In the genomic region with DNA sequence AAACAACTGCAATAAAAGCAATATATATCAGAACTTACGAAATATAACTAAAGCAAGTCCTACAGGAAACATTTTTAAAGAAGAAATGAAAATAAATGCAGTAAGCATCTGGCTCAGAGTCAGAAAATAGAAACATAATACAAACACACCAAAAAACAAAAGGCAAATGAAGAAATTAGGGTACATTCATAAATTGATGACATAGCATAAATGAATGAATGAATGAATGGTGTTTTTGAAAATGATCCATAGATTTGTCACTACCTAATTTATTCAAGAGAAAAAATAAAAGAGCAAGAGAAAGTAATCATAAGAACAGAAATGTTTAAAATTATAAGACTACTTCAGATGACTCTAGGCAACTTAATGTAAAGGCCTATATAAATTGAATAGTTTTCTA, we compare ENCODE assay signal across 23 cellular contexts.
DNase-seq lines count a peak whose midpoint lies in the region; ATAC-seq, FAIRE-seq and TF ChIP-seq lines count a peak whose summit lies in the region.
"Had no signal": no experiment of that assay in that cellular context is flagged by ENCODE, and none has a peak within 500 bp of the region (broad histone marks: within the 10 kb centered on the region; RNA-seq: fewer than 3 reads in every experiment).

No MANE protein-coding gene starts in this region.

- TF ChIP-seq CTCF in A549 (IDR thresholded peaks at IDR 0.05) (no peak), IMR-90 (conservative IDR thresholded peaks at IDR 0.05; ENCODE audit: low read depth, low read length) (no peak), H1 (IDR thresholded peaks at IDR 0.05; ENCODE audit: control extremely low read depth in 1 of 3, insufficient read depth in 1 of 3, low read depth in 1 of 3, low read length in 3 of 3) (no peak), pancreas (IDR thresholded peaks at IDR 0.05) (no peak), PC-9 (conservative IDR thresholded peaks at IDR 0.05) (no peak)

- H2BK20ac ChIP-seq in IMR-90 (ENCODE audit: low read depth, low read length) (no peak overlapping the region), H1 (ENCODE audit: low read length) (no peak overlapping the region)

- H3K9me1 ChIP-seq in IMR-90 (ENCODE audit: insufficient read depth, low read length): no peaks in the 10 kb centered on the region

- H3K23me2 ChIP-seq in H1 (ENCODE audit: low read depth, low read length): no peaks in the 10 kb centered on the region

- H3K36me3 ChIP-seq in IMR-90 (ENCODE audit: control insufficient read depth, insufficient read depth, low read length): no peaks in the 10 kb centered on the region
- H3K36me3 ChIP-seq in H1 (ENCODE audit: control insufficient read depth in 2 of 4, insufficient read depth in 4 of 4, low read length in 3 of 4): no peaks in the 10 kb centered on the region
- no peaks in the 10 kb centered on the region for H3K36me3 ChIP-seq in pancreas
- no peaks in the 10 kb centered on the region for H3K36me3 ChIP-seq in PC-9 (ENCODE audit: low read depth)
- H3K36me3 ChIP-seq: BE2C, BLaER1 had no signal

- H3K4me2 ChIP-seq in A549: no peak overlapping the region
- no peak overlapping the region for H3K4me2 ChIP-seq in IMR-90 (ENCODE audit: low read depth, low read length)
- H3K4me2 ChIP-seq in H1 (ENCODE audit: insufficient read depth in 1 of 2, low read depth in 2 of 2, low read length in 2 of 2): no peak overlapping the region
- H3K4me2 ChIP-seq in PC-9: no peak overlapping the region
- H3K4me2 ChIP-seq: BLaER1 had no signal

- intact Hi-C loops in IMR-90 (cut with micrococcal nuclease): no loop called here
- intact Hi-C loops in pancreas (cut with DNase I): no loop called here
- intact Hi-C loops in PC-9 (cut with micrococcal nuclease; ENCODE audit: unreplicated experiment): no loop called here

- no peak overlapping the region for H3K56ac ChIP-seq in IMR-90 (ENCODE audit: extremely low read depth, insufficient read depth, low read length)
- H3K56ac ChIP-seq in H1 (replicated peaks; ENCODE audit: insufficient read length, low read depth, low read length): no peak overlapping the region

- H3K9me2 ChIP-seq in PC-9 (ENCODE audit: insufficient read depth): no peaks in the 10 kb centered on the region; the same call in 1 of the 2 replicates

- ATAC-seq in A549 (no peak), IMR-90 (ENCODE audit: low read depth) (no peak), pancreas (no peak)

- H2AFZ ChIP-seq in IMR-90 (replicated peaks; ENCODE audit: low read length, poor library complexity): no peak overlapping the region
- H2AFZ ChIP-seq in H1 (ENCODE audit: low read length): no peak overlapping the region
- H2AFZ ChIP-seq in PC-9: no peak overlapping the region

- H3K9ac ChIP-seq in IMR-90 (ENCODE audit: low read depth, low read length) (no peak overlapping the region), H1 (replicated peaks in 1 of 4; ENCODE audit: extremely low read depth in 1 of 4, low read depth in 3 of 4, low read length in 3 of 4) (no peak overlapping the region)
- H3K9ac ChIP-seq: BLaER1 had no signal

- H3K27me3 ChIP-seq in IMR-90 (ENCODE audit: control insufficient read depth, insufficient read depth, low read length) (no peaks in the 10 kb centered on the region), H1 (replicated peaks in 1 of 4; ENCODE audit: control insufficient read depth in 3 of 4, extremely low read depth in 1 of 4, insufficient read depth in 3 of 4, low read length in 3 of 4) (no peaks in the 10 kb centered on the region), pancreas (no peaks in the 10 kb centered on the region), PC-9 (ENCODE audit: insufficient read depth, low read depth) (no peaks in the 10 kb centered on the region)
- H3K27me3 ChIP-seq: BE2C, BLaER1 had no signal

- H4K91ac ChIP-seq in IMR-90 (ENCODE audit: insufficient read depth, low read depth, low read length) (no peak overlapping the region), H1 (replicated peaks; ENCODE audit: insufficient read length, low read length) (no peak overlapping the region)

- POLR2A ChIA-PET in A549 (lab: Yijun Ruan, JAX): no interaction called here
- POLR2A ChIA-PET in IMR-90 (lab: Charles Lee; ENCODE audit: unreplicated experiment): no interaction called here
- POLR2A ChIA-PET in H1 (lab: Charles Lee; ENCODE audit: partially characterized antibody): no interaction called here
- POLR2A ChIA-PET in PC-9 (lab: Charles Lee; ENCODE audit: unreplicated experiment): no interaction called here

- no peaks in the 10 kb centered on the region for H3K79me2 ChIP-seq in H1 (ENCODE audit: control insufficient read depth in 1 of 2, insufficient read depth in 2 of 2, low read length in 2 of 2)
- H3K79me2 ChIP-seq in PC-9 (ENCODE audit: low read depth): no peaks in the 10 kb centered on the region

- H4K5ac ChIP-seq in IMR-90 (ENCODE audit: low read depth, low read length): no peak overlapping the region
- H4K5ac ChIP-seq in H1 (ENCODE audit: insufficient read length, low read depth, low read length): no peak overlapping the region

- dilution Hi-C loops in IMR-90 (cut with HindIII; ENCODE audit: low sequenced_read_pairs, unreplicated experiment): no loop called here

- H2BK5ac ChIP-seq in IMR-90 (ENCODE audit: low read depth, low read length, poor library complexity, severe bottlenecking) (no peak overlapping the region), H1 (ENCODE audit: low read depth, low read length) (no peak overlapping the region)

- H3K9me3 ChIP-seq in A549: no peaks in the 10 kb centered on the region
- H3K9me3 ChIP-seq in IMR-90 (ENCODE audit: control insufficient read depth, insufficient read depth, low read length): no peaks in the 10 kb centered on the region
- H3K9me3 ChIP-seq in H1 (ENCODE audit: insufficient read depth in 2 of 2, low read depth in 1 of 2, low read length in 1 of 2): no peaks in the 10 kb centered on the region
- H3K9me3 ChIP-seq in pancreas: no peaks in the 10 kb centered on the region
- no peaks in the 10 kb centered on the region for H3K9me3 ChIP-seq in PC-9 (ENCODE audit: insufficient read depth, low read depth)
- H3K9me3 ChIP-seq: BE2C, BLaER1 had no signal

- no peaks in the 10 kb centered on the region for H3K79me1 ChIP-seq in IMR-90 (ENCODE audit: low read depth in 1 of 2, low read length in 2 of 2)
- no peaks in the 10 kb centered on the region for H3K79me1 ChIP-seq in H1 (ENCODE audit: low read depth, low read length)

- DNase-seq in A549 (ENCODE audit: low read depth in 1 of 2, low spot score in 1 of 2) (no peak), IMR-90 (no peak), H1 (ENCODE audit: low read depth in 1 of 2, low spot score in 2 of 2) (no peak), pancreas (no peak), PC-9 (no peak), DMS79 treated with DMSO at 0.1 percent for 48 hours (lab: John Stamatoyannopoulos, UW) (no peak), ACHN (no peak)
- DNase-seq: 8988T; BE2C; C1 segment of cervical spinal cord; CD4-positive, alpha-beta memory T cell; CD4-positive, CD25-positive, alpha-beta regulatory T cell; CD8-positive, alpha-beta memory T cell; COR-L47; DMS 273 treated with DMSO at 0.1 percent for 48 hours; DMS153; DMS53; DMS79; GF-D8 had no signal

- H2BK120ac ChIP-seq in IMR-90 (ENCODE audit: low read depth, low read length): no peak overlapping the region
- H2BK120ac ChIP-seq in H1 (replicated peaks; ENCODE audit: low read depth, low read length): no peak overlapping the region

- H4K20me1 ChIP-seq in IMR-90 (ENCODE audit: insufficient read depth, low read length) (no peaks in the 10 kb centered on the region), H1 (replicated peaks in 1 of 2; ENCODE audit: control insufficient read depth in 1 of 2, insufficient read depth in 2 of 2, low read length in 2 of 2) (no peaks in the 10 kb centered on the region), PC-9 (ENCODE audit: insufficient read depth) (no peaks in the 10 kb centered on the region)
- H4K20me1 ChIP-seq: BLaER1 had no signal

- no peak overlapping the region for H3K23ac ChIP-seq in IMR-90 (ENCODE audit: low read depth, low read length)
- H3K23ac ChIP-seq in H1 (ENCODE audit: insufficient read length): no peak overlapping the region

- 0% methylated on average over 1 of the region's 1 CpG for WGBS in A549 (ENCODE audit: missing lambda C conversion rate)
- WGBS in IMR-90 (ENCODE audit: extremely low coverage in 2 of 2, insufficient read length in 1 of 2), 2 experiments: no CpG with 5 or more reads among the region's 1 CpG
- WGBS in H1 (ENCODE audit: extremely low coverage in 1 of 2, insufficient coverage in 1 of 2, insufficient read length in 1 of 2, insufficient replicate concordance in 2 of 2, low coverage in 1 of 2, low lambda C conversion rate in 2 of 2, missing lambda C conversion rate in 1 of 2), 2 experiments: 80% methylated on average over 1 of the region's 1 CpG; no CpG with 5 or more reads in 1 of the 2 experiments
- 84 to 89% methylated on average over 1 of the region's 1 CpG for WGBS in pancreas, 2 donors

- no peak overlapping the region for H3K27ac ChIP-seq in A549
- H3K27ac ChIP-seq in IMR-90 (ENCODE audit: insufficient read depth, low read length): no peak overlapping the region
- no peak overlapping the region for H3K27ac ChIP-seq in H1 (ENCODE audit: low read depth, low read length)
- H3K27ac ChIP-seq in pancreas: no peak overlapping the region
- H3K27ac ChIP-seq in PC-9: no peak overlapping the region
- H3K27ac ChIP-seq: BLaER1 had no signal

- TF ChIP-seq EP300 in A549 (IDR thresholded peaks at IDR 0.05): no peak
- no peak for TF ChIP-seq EP300 in H1 (IDR thresholded peaks at IDR 0.05; ENCODE audit: borderline replicate concordance in 1 of 2, low read depth in 2 of 2, low read length in 2 of 2)

- TF ChIP-seq POLR2A in A549 (IDR thresholded peaks at IDR 0.05; ENCODE audit: low read length) (no peak), IMR-90 (IDR thresholded peaks at IDR 0.05; ENCODE audit: low read depth, low read length) (no peak), H1 (IDR thresholded peaks at IDR 0.05; ENCODE audit: control extremely low read depth in 1 of 2, low read depth in 2 of 2, low read length in 2 of 2) (no peak)

- H4K8ac ChIP-seq in IMR-90 (ENCODE audit: low read depth in 2 of 2, low read length in 2 of 2) (no peak overlapping the region), H1 (ENCODE audit: extremely low read depth, insufficient read depth, low read length) (no peak overlapping the region)

- no peak for FAIRE-seq in A549 (lab: Jason Lieb, UNC)
- no peak for FAIRE-seq in H1 (lab: Jason Lieb, UNC)
- FAIRE-seq in pancreas (lab: Jason Lieb, UNC): peak; percentile 32
- FAIRE-seq: A204.1, G401.6, GM12891 had no signal

- no peak overlapping the region for H3K4ac ChIP-seq in IMR-90 (ENCODE audit: low read depth, low read length)
- no peak overlapping the region for H3K4ac ChIP-seq in H1 (replicated peaks; ENCODE audit: insufficient read length, low read depth, low read length)

- no peaks in the 10 kb centered on the region for H3F3A ChIP-seq in PC-9 (ENCODE audit: insufficient read depth, low read depth)

- TF ChIP-seq RAD21 in A549 (conservative IDR thresholded peaks at IDR 0.05 in 1 of 2, IDR thresholded peaks at IDR 0.05 in 1 of 2) (no peak), IMR-90 (IDR thresholded peaks at IDR 0.05; ENCODE audit: low read length) (no peak), H1 (IDR thresholded peaks at IDR 0.05 in 1 of 2, conservative IDR thresholded peaks at IDR 0.05 in 1 of 2; ENCODE audit: low read depth in 2 of 2, low read length in 2 of 2) (no peak)

- no peak overlapping the region for H2BK15ac ChIP-seq in IMR-90 (ENCODE audit: low read depth, low read length)
- no peak overlapping the region for H2BK15ac ChIP-seq in H1 (ENCODE audit: low read length)

- H2BK12ac ChIP-seq in H1 (ENCODE audit: low read depth, low read length): no peak overlapping the region

- H3K4me3 ChIP-seq in A549: no peak overlapping the region
- no peak overlapping the region for H3K4me3 ChIP-seq in IMR-90 (ENCODE audit: insufficient read depth, low read depth, low read length)
- H3K4me3 ChIP-seq in H1 (ENCODE audit: extremely low read depth in 1 of 4, insufficient read depth in 2 of 4, low read depth in 3 of 4, low read length in 4 of 4): no peak overlapping the region
- no peak overlapping the region for H3K4me3 ChIP-seq in pancreas
- no peak overlapping the region for H3K4me3 ChIP-seq in PC-9
- H3K4me3 ChIP-seq: BLaER1 had no signal

- H3K4me1 ChIP-seq in A549 (no peaks in the 10 kb centered on the region), IMR-90 (ENCODE audit: control insufficient read depth, insufficient read depth, low read length) (no peaks in the 10 kb centered on the region), H1 (replicated peaks in 1 of 4; ENCODE audit: control insufficient read depth in 3 of 4, insufficient read depth in 4 of 4, low read length in 3 of 4) (no peaks in the 10 kb centered on the region), pancreas (no peaks in the 10 kb centered on the region), PC-9 (replicated peaks; ENCODE audit: insufficient read depth) (no peaks in the 10 kb centered on the region)
- H3K4me1 ChIP-seq: BE2C, BLaER1 had no signal

- H2AK9ac ChIP-seq in IMR-90 (replicated peaks; ENCODE audit: low read depth, low read length, poor library complexity): no peak overlapping the region

- H3K18ac ChIP-seq in IMR-90 (ENCODE audit: low read depth, low read length): no peak overlapping the region
- no peak overlapping the region for H3K18ac ChIP-seq in H1 (ENCODE audit: extremely low read depth, low read length)

- no peak overlapping the region for H3K14ac ChIP-seq in IMR-90 (replicated peaks; ENCODE audit: low read depth, low read length)
- H3K14ac ChIP-seq in H1 (ENCODE audit: insufficient read length): no peak overlapping the region

- CTCF ChIA-PET in A549 (lab: Yijun Ruan, JAX): interaction anchor here (0.9 kb wide), 1 partner anchor 19 kb away, joined by 4 read pairs; no protein-coding TSS in a partner anchor
- CTCF ChIA-PET in IMR-90 (lab: Yijun Ruan, JAX): no interaction called here
- CTCF ChIA-PET in H1 (lab: Charles Lee; ENCODE audit: partially characterized antibody): no interaction called here
- CTCF ChIA-PET in PC-9 (lab: Charles Lee): no interaction called here

- BruUV-seq in IMR-90 (replicated peaks; lab: Mats Ljungman, UMichigan) (no TSS peak), PC-9 (replicated peaks; lab: Mats Ljungman, UMichigan) (no TSS peak)

- H2AK5ac ChIP-seq in IMR-90 (ENCODE audit: low read depth, low read length) (no peak overlapping the region), H1 (ENCODE audit: low read depth, low read length) (no peak overlapping the region)

- in situ Hi-C loops in IMR-90 (cut with MboI; ENCODE audit: low sequenced_read_pairs) (no loop called here), ACHN (cut with HindIII; ENCODE audit: low pct_ligation_motif_present, low pct_unique_long_range_greater_than_20kb, low sequenced_read_pairs) (no loop called here)

Comparison
In these comparisons a context has a peak if more than half of its experiments do, and no peak if none do; other contexts are left out.
1. Of the 18 proteins assayed by ChIP-seq in both H1 and A549: peak only in H1: none; only in A549: none; in both: MAFK; in neither: 17.